Comparison of ENCODE assay signal across 11 cellular contexts in genomic region chr4:140742838-140743193, GRCh38. TPM values are rescaled to one million over a fixed set of nuclear protein-coding genes. Genes with fewer than 3 reads are reported as not detected.
DNase-seq lines count a peak whose midpoint lies in the region; ATAC-seq and TF ChIP-seq lines count a peak whose summit lies in the region.
"Had no signal": no experiment of that assay in that cellular context is flagged by ENCODE, and none has a peak within 500 bp of the region (broad histone marks: within the 10 kb centered on the region; RNA-seq: fewer than 3 reads in every experiment).

No MANE protein-coding gene starts in this region.

- WGBS in mammary epithelial cell (ENCODE audit: low coverage, missing lambda C conversion rate) = no CpG with 5 or more reads among the region's 1 CpG
- 77 to 82% methylated on average over 1 of the region's 1 CpG for WGBS in upper lobe of left lung, 2 donors

- no peak overlapping the region for H3K9ac ChIP-seq in mammary epithelial cell (ENCODE audit: insufficient read depth, low read length)

- H3K4me3 ChIP-seq in ACC112 (ENCODE audit: low read depth, low read length) (peak overlapping the region; percentile 64), mammary epithelial cell (replicated peaks in 1 of 3; ENCODE audit: insufficient read depth in 1 of 3, low read depth in 2 of 3, low read length in 3 of 3) (no peak overlapping the region), upper lobe of left lung (no peak overlapping the region)
- H3K4me3 ChIP-seq: heart right ventricle had no signal

- BruUV-seq in mammary epithelial cell (replicated peaks; lab: Mats Ljungman, UMichigan) = no TSS peak

- no peak for DNase-seq in mammary epithelial cell
- no peak for DNase-seq in NCI-H128 (lab: John Stamatoyannopoulos, UW; ENCODE audit: unreplicated experiment)
- DNase-seq in upper lobe of left lung = no peak
- DNase-seq in NCI-H446 treated with DMSO at 0.1 percent for 48 hours (lab: John Stamatoyannopoulos, UW) = no peak
- DNase-seq in immature natural killer cell = no peak
- DNase-seq: activated CD4-positive, alpha-beta T cell treated with anti-CD3 and anti-CD28 coated beads for 36 hours; aorta; heart right ventricle had no signal

- H2AFZ ChIP-seq in ACC112 (ENCODE audit: low read length, unreplicated experiment) (peak overlapping the region; percentile 63), mammary epithelial cell (ENCODE audit: low read depth, low read length) (no peak overlapping the region)

- H3K4me3 Mint-ChIP-seq in immature natural killer cell = no peak overlapping the region
- H3K4me3 Mint-ChIP-seq: activated CD4-positive, alpha-beta T cell treated with anti-CD3 and anti-CD28 coated beads for 36 hours had no signal

- no peak for TF ChIP-seq EP300 in upper lobe of left lung (IDR thresholded peaks at IDR 0.05)

- TF ChIP-seq CTCF in mammary epithelial cell (conservative IDR thresholded peaks at IDR 0.05 in 1 of 2, IDR thresholded peaks at IDR 0.05 in 1 of 2; ENCODE audit: extremely low read depth in 1 of 2, insufficient read depth in 1 of 2, low read depth in 1 of 2, low read length in 2 of 2) (no peak), upper lobe of left lung (IDR thresholded peaks at IDR 0.05) (no peak)

- H3K27me3 ChIP-seq in ACC112 (ENCODE audit: insufficient read depth, low read length) = no peaks in the 10 kb centered on the region
- no peaks in the 10 kb centered on the region for H3K27me3 ChIP-seq in mammary epithelial cell (ENCODE audit: insufficient read depth, low read length)
- no peaks in the 10 kb centered on the region for H3K27me3 ChIP-seq in upper lobe of left lung
- H3K27me3 ChIP-seq: heart right ventricle had no signal

- peak overlapping the region; percentile 56 for H3K4me2 ChIP-seq in mammary epithelial cell (ENCODE audit: insufficient read depth, low read depth, low read length)

- H3K27ac Mint-ChIP-seq in immature natural killer cell = no peak overlapping the region
- H3K27ac Mint-ChIP-seq: activated CD4-positive, alpha-beta T cell treated with anti-CD3 and anti-CD28 coated beads for 36 hours had no signal

- CTCF ChIA-PET in mammary epithelial cell (lab: Charles Lee; ENCODE audit: low non-redundant PET) = no interaction called here

- H3K27ac ChIP-seq in ACC112 (ENCODE audit: low read depth, low read length) (peak overlapping the region; percentile 63), mammary epithelial cell (ENCODE audit: insufficient read depth, low read depth, low read length) (peak overlapping the region; percentile 11), upper lobe of left lung (no peak overlapping the region)

- dilution Hi-C loops in mammary epithelial cell (cut with HindIII; ENCODE audit: low sequenced_read_pairs) = no loop called here

- no peak for TF ChIP-seq POLR2A in upper lobe of left lung (IDR thresholded peaks at IDR 0.05)

- H3K27me3 Mint-ChIP-seq in immature natural killer cell (ENCODE audit: low read depth in 3 of 3) = peaks cover 1 to 6% (median 3%) of the 10 kb centered on the region in 3 donors

- H3K4me1 Mint-ChIP-seq in immature natural killer cell = no peaks in the 10 kb centered on the region
- H3K4me1 Mint-ChIP-seq: activated CD4-positive, alpha-beta T cell treated with anti-CD3 and anti-CD28 coated beads for 36 hours had no signal

- no peaks in the 10 kb centered on the region for H4K20me1 ChIP-seq in mammary epithelial cell (ENCODE audit: insufficient read depth, low read length)

- H3K36me3 ChIP-seq in ACC112 (ENCODE audit: insufficient read depth, low read length) (no peaks in the 10 kb centered on the region; the same call in 1 of the 2 replicates), mammary epithelial cell (ENCODE audit: insufficient read depth, low read length) (no peaks in the 10 kb centered on the region), upper lobe of left lung (no peaks in the 10 kb centered on the region)
- H3K36me3 ChIP-seq: heart right ventricle had no signal

- H3K9me3 ChIP-seq in mammary epithelial cell (replicated peaks; ENCODE audit: insufficient read depth, low read length) = no peaks in the 10 kb centered on the region
- no peaks in the 10 kb centered on the region for H3K9me3 ChIP-seq in upper lobe of left lung

- H3K79me2 ChIP-seq in ACC112 (ENCODE audit: control insufficient read depth, insufficient read depth, low read length, unreplicated experiment) = peaks cover 29% of the 10 kb centered on the region
- peaks cover 85% of the 10 kb centered on the region for H3K79me2 ChIP-seq in mammary epithelial cell (ENCODE audit: insufficient read depth, low read length)

- in situ Hi-C loops in mammary epithelial cell (cut with MboI; ENCODE audit: low sequenced_read_pairs in 2 of 2) = no loop called here

- H3K4me1 ChIP-seq in ACC112 (ENCODE audit: control insufficient read depth, insufficient read depth, low read length, unreplicated experiment) = peaks cover 21% of the 10 kb centered on the region
- peaks cover 35% of the 10 kb centered on the region for H3K4me1 ChIP-seq in mammary epithelial cell (ENCODE audit: insufficient read depth, low read length)
- peaks cover 15 to 26% (median 19%) of the 10 kb centered on the region in 4 donors for H3K4me1 ChIP-seq in upper lobe of left lung

- intact Hi-C loops in mammary epithelial cell (cut with micrococcal nuclease) = loop anchor here (2.0 kb wide), 1 partner anchor 14 kb away; the partner anchor contains the start of gene TBC1D9

- ATAC-seq in GM21447 (IDR thresholded peaks at IDR 0.05; ENCODE audit: unreplicated experiment) = peak; percentile 30
- ATAC-seq in HG03135 (IDR thresholded peaks at IDR 0.05; ENCODE audit: unreplicated experiment) = peak; percentile 18
- ATAC-seq in upper lobe of left lung (ENCODE audit: low FRiP score in 2 of 2) = no peak
- ATAC-seq: activated CD4-positive, alpha-beta T cell treated with anti-CD3 and anti-CD28 coated beads for 36 hours had no signal

- no peaks in the 10 kb centered on the region for H3K36me3 Mint-ChIP-seq in immature natural killer cell

- H3K9me3 Mint-ChIP-seq in immature natural killer cell = no peaks in the 10 kb centered on the region

RNA-seq across cellular contexts. Expression of gene TBC1D9, which starts 13.4 kb away (rescaled TPM):
- total RNA-seq in mammary epithelial cell (10 to 100 TPM; 23.5 to 42.8 TPM), upper lobe of left lung (10 to 100 TPM; 33.7 to 41.9 (median 38.1) TPM)
- polyA plus RNA-seq in mammary epithelial cell (12.8 TPM), immature natural killer cell (1 to 10 TPM in 1 of 3 donors, under 1 TPM in 2; 0.21 to 1.1 (median 0.22) TPM)
- 27.8 TPM for polyA minus RNA-seq in mammary epithelial cell

Comparison
In these comparisons a context has a peak if more than half of its experiments do, and no peak if none do; other contexts are left out.
1. H3K27ac ChIP-seq: peak in ACC112 (single experiment) and mammary epithelial cell (single experiment); none in upper lobe of left lung (0 of 4).
2. ATAC-seq: peak in GM21447 (single experiment) and HG03135 (single experiment); none in upper lobe of left lung (0 of 2).